Comparison of ENCODE assay signal across 9 cellular contexts in the genomic region with DNA sequence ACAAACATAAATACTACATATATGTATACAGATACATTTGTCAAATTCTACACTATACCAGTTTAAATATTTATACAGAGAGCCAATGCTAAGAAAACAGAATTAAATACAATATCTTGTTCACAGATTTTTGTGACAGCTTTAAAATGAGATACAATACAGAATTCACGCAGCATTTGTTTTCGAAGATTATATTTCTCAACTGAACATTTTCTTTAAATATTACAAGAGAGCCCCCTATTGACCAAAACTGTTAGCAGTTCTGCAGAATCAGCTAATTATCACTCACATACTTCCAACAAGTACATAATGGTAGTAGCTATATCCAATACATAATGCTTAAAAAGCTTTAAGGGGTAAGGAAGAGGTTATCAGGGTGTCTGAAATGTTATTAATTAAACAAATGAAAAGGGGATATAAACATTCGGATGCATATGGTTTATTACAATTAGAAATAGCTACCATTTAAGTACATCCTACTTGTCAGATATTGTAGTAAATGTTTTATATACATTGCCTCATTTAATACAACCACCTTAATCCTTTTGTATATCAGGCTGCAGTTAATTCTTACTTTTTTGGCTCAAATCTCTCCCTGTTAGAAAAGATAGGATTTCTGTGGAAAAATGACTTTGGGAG. TPM values are rescaled to one million over a fixed set of nuclear protein-coding genes. Genes with fewer than 3 reads are reported as not detected.
A peak's percentile ranks its signal among the peaks of the same experiment; 100 is the strongest.
DNase-seq lines count a peak whose midpoint lies in the region; TF ChIP-seq lines count a peak whose summit lies in the region.
"Had no signal": no experiment of that assay in that cellular context is flagged by ENCODE, and none has a peak within 500 bp of the region (broad histone marks: within the 10 kb centered on the region; RNA-seq: fewer than 3 reads in every experiment).

No MANE protein-coding gene starts in this region.

- no peaks in the 10 kb centered on the region for H3K9me3 Mint-ChIP-seq in progenitor cell of endocrine pancreas (ENCODE audit: low read depth)
- H3K9me3 Mint-ChIP-seq: central memory CD8-positive, alpha-beta T cell had no signal

- no peaks in the 10 kb centered on the region for H3K27me3 Mint-ChIP-seq in progenitor cell of endocrine pancreas
- H3K27me3 Mint-ChIP-seq: central memory CD8-positive, alpha-beta T cell had no signal

- DNase-seq in AG08396 (ENCODE audit: low spot score) (peak; percentile 33), GM20000 (ENCODE audit: low spot score) (peak; percentile 32), NCI-H748 (lab: John Stamatoyannopoulos, UW; ENCODE audit: unreplicated experiment) (peak; percentile 72), dermis microvascular lymphatic vessel endothelial cell (ENCODE audit: low read depth in 2 of 2) (peak; percentile 45 to 66), progenitor cell of endocrine pancreas (ENCODE audit: low spot score, unreplicated experiment) (no peak), GOT3 (lab: John Stamatoyannopoulos, UW) (no peak), 8988T (no peak)
- DNase-seq in activated CD4-positive, alpha-beta T cell treated with anti-CD3 and anti-CD28 coated beads, Interleukin-2, amount 50 U/mL, for 48 hours = no peak

- no peaks in the 10 kb centered on the region for H3K4me1 Mint-ChIP-seq in progenitor cell of endocrine pancreas (ENCODE audit: low read depth)
- H3K4me1 Mint-ChIP-seq: central memory CD8-positive, alpha-beta T cell had no signal

- no peak overlapping the region for H3K27ac Mint-ChIP-seq in progenitor cell of endocrine pancreas

- H3K4me3 Mint-ChIP-seq in progenitor cell of endocrine pancreas (ENCODE audit: low read depth) = no peak overlapping the region
- H3K4me3 Mint-ChIP-seq: central memory CD8-positive, alpha-beta T cell had no signal

- TF ChIP-seq CTCF in GM20000 (IDR thresholded peaks at IDR 0.05; ENCODE audit: extremely low read depth, missing control alignments) (no peak), progenitor cell of endocrine pancreas (IDR thresholded peaks at IDR 0.05; ENCODE audit: unreplicated experiment) (peak; percentile 64)

- peaks cover 29% of the 10 kb centered on the region for H3K36me3 Mint-ChIP-seq in progenitor cell of endocrine pancreas (ENCODE audit: insufficient read depth)

RNA-seq across cellular contexts. Expression of gene ZDHHC21, which starts 31.7 kb away (rescaled TPM):
- total RNA-seq in dermis microvascular lymphatic vessel endothelial cell (8.3 and 9.6 TPM in 2 replicates), progenitor cell of endocrine pancreas (20.0 and 21.2 TPM in 2 replicates)

Comparison
In these comparisons a context has a peak if more than half of its experiments do, and no peak if none do; other contexts are left out.
1. DNase-seq: peak in AG08396 (single experiment), GM20000 (single experiment), NCI-H748 (single experiment) and dermis microvascular lymphatic vessel endothelial cell (2 of 2); none in progenitor cell of endocrine pancreas (single experiment), GOT3 (single experiment), 8988T (single experiment) and activated CD4-positive, alpha-beta T cell treated with anti-CD3 and anti-CD28 coated beads, Interleukin-2, amount 50 U/mL, for 48 hours (0 of 2).